ENCODE assay signal across 10 cellular contexts in genomic region chr11:67418476-67419281, GRCh38.
A peak's percentile ranks its signal among the peaks of the same experiment; 100 is the strongest.
DNase-seq lines count a peak whose midpoint lies in the region; ATAC-seq and TF ChIP-seq lines count a peak whose summit lies in the region.
"Had no signal": no experiment of that assay in that cellular context is flagged by ENCODE, and none has a peak within 500 bp of the region (broad histone marks: within the 10 kb centered on the region; RNA-seq: fewer than 3 reads in every experiment).

No MANE protein-coding gene starts in this region.

- no peaks in the 10 kb centered on the region for H4K20me1 ChIP-seq in OCI-LY1 (ENCODE audit: insufficient read depth, low read length)

- peaks cover 21% of the 10 kb centered on the region for H3K36me3 Mint-ChIP-seq in effector memory CD8-positive, alpha-beta T cell (ENCODE audit: insufficient read depth)

- peaks cover 3% of the 10 kb centered on the region; the same call in 1 of the 2 replicates for H3K27me3 ChIP-seq in OCI-LY1 (ENCODE audit: insufficient read depth, low read length)

- H3K79me2 ChIP-seq in OCI-LY1 (ENCODE audit: insufficient read depth, low read length) = no peaks in the 10 kb centered on the region

- peak; percentile 27 for DNase-seq in NOMO-1 treated with DMSO at 0.1 percent for 48 hours (lab: John Stamatoyannopoulos, UW; ENCODE audit: unreplicated experiment)
- DNase-seq in NOMO-1 treated with dmso at 0.1 percent for 144 hours (lab: John Stamatoyannopoulos, UW; ENCODE audit: unreplicated experiment) = no peak
- DNase-seq in effector memory CD8-positive, alpha-beta T cell = peak in 1 of 3 experiments; percentile 56
- peak; percentile 52 for DNase-seq in stimulated activated CD8-positive, alpha-beta memory T cell treated with anti-CD3 and anti-CD28 coated beads, Interleukin-4, amount 100 ng/mL, for 48 hours
- no peak for DNase-seq in COLO829 (ENCODE audit: low spot score)
- DNase-seq: activated CD4-positive, CD25-positive, alpha-beta regulatory T cell treated with anti-CD3 and anti-CD28 coated beads, Interleukin-2, amount 50 U/mL, for 72 hours had no signal

- H3K4me3 Mint-ChIP-seq in effector memory CD8-positive, alpha-beta T cell = peak overlapping the region; percentile 72 to 82

- no peak for TF ChIP-seq CTCF in OCI-LY1 (IDR thresholded peaks at IDR 0.05; ENCODE audit: low read length)

- H3K27ac Mint-ChIP-seq in effector memory CD8-positive, alpha-beta T cell = peak overlapping the region; percentile 79 to 87

- no peaks in the 10 kb centered on the region for H3K9me3 Mint-ChIP-seq in effector memory CD8-positive, alpha-beta T cell

- peaks cover 51 to 55% of the 10 kb centered on the region in 2 donors for H3K4me1 Mint-ChIP-seq in effector memory CD8-positive, alpha-beta T cell (ENCODE audit: low read depth in 2 of 2)

- peak overlapping the region; percentile 26 for H3K27ac ChIP-seq in OCI-LY1 (ENCODE audit: low read depth, low read length, poor library complexity, severe bottlenecking)
- H3K27ac ChIP-seq: left lung had no signal

- H2AFZ ChIP-seq in OCI-LY1 (ENCODE audit: low read length) = no peak overlapping the region

- no peak overlapping the region for H3K9ac ChIP-seq in OCI-LY1 (ENCODE audit: low read length)

- no peaks in the 10 kb centered on the region for H3F3A ChIP-seq in OCI-LY1 (ENCODE audit: insufficient read depth, low read length)

- H3K4me1 ChIP-seq in OCI-LY1 (ENCODE audit: insufficient read depth, low read length, severe bottlenecking) = peaks cover 52% of the 10 kb centered on the region

- H3K9me2 ChIP-seq in OCI-LY1 (ENCODE audit: low read depth, low read length) = no peaks in the 10 kb centered on the region

- no peaks in the 10 kb centered on the region for H3K9me3 ChIP-seq in OCI-LY1 (ENCODE audit: low read length)
- H3K9me3 ChIP-seq: left lung had no signal

- peak overlapping the region; percentile 10 for H3K4me3 ChIP-seq in OCI-LY1 (ENCODE audit: low read depth, low read length, poor library complexity, severe bottlenecking)
- H3K4me3 ChIP-seq: left lung had no signal

- H3K27me3 Mint-ChIP-seq in effector memory CD8-positive, alpha-beta T cell = no peaks in the 10 kb centered on the region

- H3K36me3 ChIP-seq in OCI-LY1 (ENCODE audit: insufficient read depth, low read length) = no peaks in the 10 kb centered on the region
- H3K36me3 ChIP-seq: left lung had no signal

- ATAC-seq in effector memory CD8-positive, alpha-beta T cell (replicated peaks) = peak; percentile 16
- ATAC-seq in HG03520 (IDR thresholded peaks at IDR 0.05; ENCODE audit: unreplicated experiment) = no peak
- no peak for ATAC-seq in HG02938 (IDR thresholded peaks at IDR 0.05; ENCODE audit: unreplicated experiment)
- ATAC-seq: left lung had no signal

- H3K4me2 ChIP-seq in OCI-LY1 (ENCODE audit: low read length) = peak overlapping the region; percentile 46; the same call in 1 of the 2 replicates

Comparison
In these comparisons a context has a peak if more than half of its experiments do, and no peak if none do; other contexts are left out.
1. DNase-seq: peak in NOMO-1 treated with DMSO at 0.1 percent for 48 hours (single experiment) and stimulated activated CD8-positive, alpha-beta memory T cell treated with anti-CD3 and anti-CD28 coated beads, Interleukin-4, amount 100 ng/mL, for 48 hours (single experiment); none in NOMO-1 treated with dmso at 0.1 percent for 144 hours (single experiment) and COLO829 (single experiment).